ENCODE assay signal across 9 cellular contexts in genomic region chr16:709651-710499, GRCh38. TPM values are rescaled to one million over a fixed set of nuclear protein-coding genes. Genes with fewer than 3 reads are reported as not detected.
DNase-seq lines count a peak whose midpoint lies in the region; ATAC-seq and TF ChIP-seq lines count a peak whose summit lies in the region.
"Had no signal": no experiment of that assay in that cellular context is flagged by ENCODE, and none has a peak within 500 bp of the region (broad histone marks: within the 10 kb centered on the region; RNA-seq: fewer than 3 reads in every experiment).

No MANE protein-coding gene starts in this region.

- H3K9me3 ChIP-seq in left ventricle myocardium inferior (replicated peaks) (no peaks in the 10 kb centered on the region), OCI-LY7 (ENCODE audit: low read length) (no peaks in the 10 kb centered on the region)

- H2AFZ ChIP-seq in OCI-LY7 (ENCODE audit: low read length) = no peak overlapping the region

- ATAC-seq in left ventricle myocardium superior (peak; percentile 26), HG02610 (IDR thresholded peaks at IDR 0.05; ENCODE audit: unreplicated experiment) (no peak)

- POLR2A ChIA-PET in OCI-LY7 (lab: Charles Lee) = no interaction called here

- DNase-seq in left ventricle myocardium superior (peak; percentile 59), left ventricle myocardium inferior (no peak), NCI-H774 (lab: John Stamatoyannopoulos, UW) (peak; percentile 23), fibroblast of peridontal ligament (ENCODE audit: extremely low read depth) (peak; percentile 81), OCI-LY7 (ENCODE audit: low spot score) (no peak), NK-92 (lab: John Stamatoyannopoulos, UW; ENCODE audit: unreplicated experiment) (no peak), DMS114 treated with DMSO at 0.1 percent for 48 hours (lab: John Stamatoyannopoulos, UW; ENCODE audit: unreplicated experiment) (no peak)
- DNase-seq: naive B cell had no signal

- CTCF ChIA-PET in OCI-LY7 (lab: Charles Lee; ENCODE audit: unreplicated experiment) = no interaction called here

- H3K4me3 ChIP-seq in left ventricle myocardium inferior = no peak overlapping the region
- H3K4me3 ChIP-seq in OCI-LY7 (ENCODE audit: low read depth, low read length, poor library complexity, severe bottlenecking) = no peak overlapping the region

- no peaks in the 10 kb centered on the region for H3K9me2 ChIP-seq in OCI-LY7 (ENCODE audit: insufficient read depth, low read length)

- H3K36me3 ChIP-seq in left ventricle myocardium inferior = no peaks in the 10 kb centered on the region
- H3K36me3 ChIP-seq in OCI-LY7 (ENCODE audit: insufficient read depth, low read length) = no peaks in the 10 kb centered on the region

- intact Hi-C loops in left ventricle myocardium superior (cut with micrococcal nuclease) = no loop called here
- intact Hi-C loops in left ventricle myocardium inferior (cut with micrococcal nuclease) = no loop called here
- intact Hi-C loops in OCI-LY7 (cut with micrococcal nuclease; ENCODE audit: unreplicated experiment) = no loop called here

- BruUV-seq in OCI-LY7 (replicated peaks; lab: Mats Ljungman, UMichigan) = no TSS peak

- TF ChIP-seq CTCF in left ventricle myocardium inferior (IDR thresholded peaks at IDR 0.05; ENCODE audit: borderline replicate concordance) = no peak
- TF ChIP-seq CTCF in OCI-LY7 (conservative IDR thresholded peaks at IDR 0.05; ENCODE audit: low read length) = no peak

- H3K27me3 ChIP-seq in left ventricle myocardium inferior (ENCODE audit: low read depth) = peaks cover 66% of the 10 kb centered on the region

- peaks cover 21% of the 10 kb centered on the region for H3K4me1 ChIP-seq in left ventricle myocardium inferior
- H3K4me1 ChIP-seq in OCI-LY7 (ENCODE audit: insufficient read depth, low read length, poor library complexity, severe bottlenecking) = peaks cover 8% of the 10 kb centered on the region

- no peaks in the 10 kb centered on the region for H3K79me2 ChIP-seq in OCI-LY7 (ENCODE audit: insufficient read depth, low read depth, low read length)

- H3K27ac ChIP-seq in left ventricle myocardium inferior (replicated peaks) (no peak overlapping the region), OCI-LY7 (ENCODE audit: low read depth, low read length, poor library complexity, severe bottlenecking) (no peak overlapping the region)

- H4K20me1 ChIP-seq in OCI-LY7 (ENCODE audit: insufficient read depth, low read length) = no peaks in the 10 kb centered on the region

- no peak overlapping the region for H3K4me2 ChIP-seq in OCI-LY7 (ENCODE audit: low read length)

RNA-seq across cellular contexts. Expression of gene FBXL16, which starts 4.3 kb away (rescaled TPM):
- total RNA-seq in left ventricle myocardium superior = 0.99 TPM
- total RNA-seq in left ventricle myocardium inferior = 0.08 TPM
- 0.16 and 0.28 TPM in 2 replicates for total RNA-seq in OCI-LY7 (2014; rRNA removed; shearing (Covaris generic))
- total RNA-seq in OCI-LY7 (2022) = 0.42 and 0.52 TPM in 2 replicates

RNA-seq across cellular contexts. Expression of gene METRN, which starts 5.0 kb away (rescaled TPM):
- total RNA-seq in left ventricle myocardium superior (57.9 TPM), left ventricle myocardium inferior (62.5 TPM), OCI-LY7 (2022) (12.2 and 14.4 TPM in 2 replicates)
- 9.5 and 15.9 TPM in 2 replicates for total RNA-seq in OCI-LY7 (2014; rRNA removed; shearing (Covaris generic))

RNA-seq across cellular contexts. Expression of gene ANTKMT, which starts 11.1 kb away (rescaled TPM):
- total RNA-seq in left ventricle myocardium superior = 31.2 TPM
- total RNA-seq in left ventricle myocardium inferior = 30.7 TPM
- 44.8 and 51.3 TPM in 2 replicates for total RNA-seq in OCI-LY7 (2014; rRNA removed; shearing (Covaris generic))
- total RNA-seq in OCI-LY7 (2022) = 45.5 and 46.5 TPM in 2 replicates

RNA-seq across cellular contexts. Expression of gene CCDC78, which starts 16.4 kb away (rescaled TPM):
- total RNA-seq in left ventricle myocardium superior (0.50 TPM), left ventricle myocardium inferior (0.49 TPM), OCI-LY7 (2022) (52.6 and 57.9 TPM in 2 replicates)
- total RNA-seq in OCI-LY7 (2014; rRNA removed; shearing (Covaris generic)) = 25.8 and 35.9 TPM in 2 replicates

RNA-seq across cellular contexts. Expression of gene HAGHL, which starts 17.0 kb away (rescaled TPM):
- total RNA-seq in left ventricle myocardium superior = 13.6 TPM
- total RNA-seq in left ventricle myocardium inferior = 12.0 TPM
- total RNA-seq in OCI-LY7 (2014; rRNA removed; shearing (Covaris generic)) = 28.1 and 30.8 TPM in 2 replicates
- total RNA-seq in OCI-LY7 (2022) = 56.3 and 57.9 TPM in 2 replicates

Comparison
In these comparisons a context has a peak if more than half of its experiments do, and no peak if none do; other contexts are left out.
1. DNase-seq: peak in left ventricle myocardium superior (single experiment), NCI-H774 (single experiment) and fibroblast of peridontal ligament (single experiment); none in left ventricle myocardium inferior (single experiment), OCI-LY7 (single experiment), NK-92 (single experiment) and DMS114 treated with DMSO at 0.1 percent for 48 hours (single experiment).